ENCODE assay signal across 1 cellular context in genomic region chr13:112074139-112074710, GRCh38.
TF ChIP-seq lines count a peak whose summit lies in the region.

No MANE protein-coding gene starts in this region.

TF ChIP-seq in H1, 55 proteins besides CTCF, POLR2A, EP300 and RAD21:
- TF ChIP-seq KDM1A (IDR thresholded peaks at IDR 0.05; ENCODE audit: borderline replicate concordance, low read length) (no peak), BRCA1 (IDR thresholded peaks at IDR 0.05; ENCODE audit: low read depth, low read length) (no peak), JUN (IDR thresholded peaks at IDR 0.05; ENCODE audit: low read depth, low read length) (no peak), ATF3 (IDR thresholded peaks at IDR 0.05; ENCODE audit: insufficient read depth, low read depth, low read length) (no peak), TCF12 (IDR thresholded peaks at IDR 0.05; ENCODE audit: low read depth, low read length) (no peak), MAX (IDR thresholded peaks at IDR 0.05) (0 out of 2 replicates have a peak, but pooled peaks have one; percentile 47), BCL11A (IDR thresholded peaks at IDR 0.05; ENCODE audit: low read depth in 2 of 2, low read length in 2 of 2) (no peak), USF2 (IDR thresholded peaks at IDR 0.05; ENCODE audit: low read length) (no peak), RXRA (IDR thresholded peaks at IDR 0.05; ENCODE audit: insufficient read depth, low read depth, low read length) (no peak), CHD1 (IDR thresholded peaks at IDR 0.05; ENCODE audit: low read depth, low read length) (no peak), EZH2 (IDR thresholded peaks at IDR 0.05; ENCODE audit: low read depth, low read length, severe bottlenecking) (peak; percentile 31), SRF (IDR thresholded peaks at IDR 0.05; ENCODE audit: low read depth, low read length) (no peak), HDAC6 (IDR thresholded peaks at IDR 0.05; ENCODE audit: low read depth, low read length) (no peak), EGR1 (IDR thresholded peaks at IDR 0.05; ENCODE audit: borderline replicate concordance, low read depth, low read length) (no peak), GTF2F1 (IDR thresholded peaks at IDR 0.05; ENCODE audit: borderline replicate concordance, low read depth, low read length) (no peak), POLR2AphosphoS5 (IDR thresholded peaks at IDR 0.05; ENCODE audit: low read depth, low read length) (no peak)
TF ChIP-seq in H1: peak in this region for 2.
